ENCODE assay signal across 8 cellular contexts in genomic region chr3:128619146-128619890, GRCh38. TPM values are rescaled to one million over a fixed set of nuclear protein-coding genes. Genes with fewer than 3 reads are reported as not detected.
A peak's percentile ranks its signal among the peaks of the same experiment; 100 is the strongest.
DNase-seq lines count a peak whose midpoint lies in the region; ATAC-seq and TF ChIP-seq lines count a peak whose summit lies in the region.

No MANE protein-coding gene starts in this region.

- ATAC-seq in HG03280 (IDR thresholded peaks at IDR 0.05; ENCODE audit: unreplicated experiment) (no peak), Right ventricle myocardium inferior (no peak), left lobe of liver (no peak)

- H3K4me1 ChIP-seq in KMS-11 (ENCODE audit: low read depth, poor library complexity, severe bottlenecking): peaks cover 22% of the 10 kb centered on the region

- peak; percentile 53 for DNase-seq in AG20443 (ENCODE audit: low spot score)
- DNase-seq in activated naive CD8-positive, alpha-beta T cell treated with anti-CD3 and anti-CD28 coated beads for 36 hours: peak; percentile 27
- peak; percentile 65 to 92 for DNase-seq in lung microvascular endothelial cell (ENCODE audit: low read depth in 2 of 2)
- DNase-seq in pons (ENCODE audit: low spot score): no peak
- no peak for DNase-seq in Right ventricle myocardium inferior (ENCODE audit: missing footprints)
- no peak for DNase-seq in left lobe of liver (ENCODE audit: low spot score)

- no peaks in the 10 kb centered on the region for H3K27me3 ChIP-seq in KMS-11 (ENCODE audit: insufficient read depth, low read depth)

- peak overlapping the region; percentile 87; the same call in 1 of the 2 replicates for H3K4me2 ChIP-seq in KMS-11

- H3K9ac ChIP-seq in KMS-11: no peak overlapping the region

- H4K20me1 ChIP-seq in KMS-11 (ENCODE audit: insufficient read depth): no peaks in the 10 kb centered on the region

- H3K27ac Mint-ChIP-seq in activated naive CD8-positive, alpha-beta T cell treated with anti-CD3 and anti-CD28 coated beads for 36 hours: peak overlapping the region; percentile 97

- intact Hi-C loops in Right ventricle myocardium inferior (cut with DNase I): loop anchor here (2.0 to 5.0 kb wide), 3 partner anchors 29 to 228 kb away; no protein-coding TSS in a partner anchor

- TF ChIP-seq CTCF in KMS-11 (conservative IDR thresholded peaks at IDR 0.05; ENCODE audit: low read depth, low read length): no peak

- no peak overlapping the region for H3K4me3 ChIP-seq in KMS-11 (IDR thresholded peaks at IDR 0.05; ENCODE audit: insufficient read depth, low read depth, low read length)

- peaks cover 28% of the 10 kb centered on the region for H3K4me1 Mint-ChIP-seq in activated naive CD8-positive, alpha-beta T cell treated with anti-CD3 and anti-CD28 coated beads for 36 hours

- peak overlapping the region; percentile 99 for H3K4me3 Mint-ChIP-seq in activated naive CD8-positive, alpha-beta T cell treated with anti-CD3 and anti-CD28 coated beads for 36 hours

- no peaks in the 10 kb centered on the region for H3K27me3 Mint-ChIP-seq in activated naive CD8-positive, alpha-beta T cell treated with anti-CD3 and anti-CD28 coated beads for 36 hours

- H2AFZ ChIP-seq in KMS-11 (ENCODE audit: low read depth): no peak overlapping the region

- H3K36me3 ChIP-seq in KMS-11 (ENCODE audit: insufficient read depth): peaks cover 6% of the 10 kb centered on the region; the same call in 1 of the 2 replicates

- H3K9me3 Mint-ChIP-seq in activated naive CD8-positive, alpha-beta T cell treated with anti-CD3 and anti-CD28 coated beads for 36 hours: no peaks in the 10 kb centered on the region

- peaks cover 34% of the 10 kb centered on the region for H3K36me3 Mint-ChIP-seq in activated naive CD8-positive, alpha-beta T cell treated with anti-CD3 and anti-CD28 coated beads for 36 hours

- no peak overlapping the region for H3K27ac ChIP-seq in KMS-11

- peaks cover 21% of the 10 kb centered on the region; the same call in 1 of the 2 replicates for H3K79me2 ChIP-seq in KMS-11 (ENCODE audit: insufficient read depth, low read depth)

RNA-seq across cellular contexts. Expression of gene RPN1, which starts 31.3 kb away (rescaled TPM):
- 100 to 1,000 TPM; 148 to 149 TPM for total RNA-seq in activated naive CD8-positive, alpha-beta T cell treated with anti-CD3 and anti-CD28 coated beads for 36 hours
- total RNA-seq in lung microvascular endothelial cell (339 and 500 TPM in 2 replicates), Right ventricle myocardium inferior (119 TPM), left lobe of liver (198 TPM)

Comparison
In these comparisons a context has a peak if more than half of its experiments do, and no peak if none do; other contexts are left out.
1. DNase-seq: peak in AG20443 (single experiment), activated naive CD8-positive, alpha-beta T cell treated with anti-CD3 and anti-CD28 coated beads for 36 hours (single experiment) and lung microvascular endothelial cell (2 of 2); none in pons (single experiment), Right ventricle myocardium inferior (single experiment) and left lobe of liver (single experiment).